Comparison of ENCODE assay signal across 23 cellular contexts in the genomic region with DNA sequence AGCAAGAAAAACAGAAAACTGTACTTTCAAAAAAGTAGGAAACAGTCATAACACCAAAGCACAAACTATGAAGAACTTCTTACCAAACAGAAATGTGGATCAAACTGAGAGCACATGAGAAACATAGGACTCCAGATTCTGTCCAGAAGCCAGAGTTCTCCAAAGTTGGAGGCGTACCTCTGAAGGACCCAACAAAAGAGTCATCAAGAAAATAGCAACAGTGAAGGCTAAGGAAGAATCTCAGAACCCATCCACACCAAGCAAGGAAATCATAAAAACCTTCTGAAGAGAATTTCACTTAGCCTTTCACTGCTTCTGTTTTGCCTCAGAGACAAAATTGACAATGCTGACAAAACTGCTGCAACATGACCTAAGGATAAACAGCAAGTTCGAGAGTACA. TPM values are rescaled to one million over a fixed set of nuclear protein-coding genes. Genes with fewer than 3 reads are reported as not detected.
A peak's percentile ranks its signal among the peaks of the same experiment; 100 is the strongest.
DNase-seq lines count a peak whose midpoint lies in the region; ATAC-seq and TF ChIP-seq lines count a peak whose summit lies in the region.
"Had no signal": no experiment of that assay in that cellular context is flagged by ENCODE, and none has a peak within 500 bp of the region (broad histone marks: within the 10 kb centered on the region; RNA-seq: fewer than 3 reads in every experiment).

No MANE protein-coding gene starts in this region.

- H3K36me3 ChIP-seq in endodermal cell (ENCODE audit: control insufficient read depth, insufficient read depth, low read length), result peaks cover 10% of the 10 kb centered on the region
- H3K36me3 ChIP-seq in thymus (ENCODE audit: control insufficient read depth, insufficient read depth), result peaks cover 2% of the 10 kb centered on the region
- H3K36me3 ChIP-seq in tibial artery, result no peaks in the 10 kb centered on the region

- ATAC-seq in stimulated activated naive CD8-positive, alpha-beta T cell treated with anti-CD3 and anti-CD28 coated beads, Interleukin-15, Interleukin-2, amounts not matched to agents 100 U/mL and 50 U/mL, for 24 hours, result no peak
- ATAC-seq in WTC11, result no peak
- no peak for ATAC-seq in SK-N-SH treated with all-trans-retinoic acid at 6 μM for 48 hours
- ATAC-seq: activated naive CD4-positive, alpha-beta T cell treated with anti-CD3 and anti-CD28 coated beads, Interleukin-2, amount 50 U/mL, for 72 hours; esophagus mucosa; left ventricle myocardium superior had no signal

- peaks cover 41% of the 10 kb centered on the region for H3K36me3 Mint-ChIP-seq in stimulated activated naive CD8-positive, alpha-beta T cell treated with anti-CD3 and anti-CD28 coated beads, Interleukin-15, Interleukin-2, amounts not matched to agents 100 ng/mL and 50 ng/mL, for 24 hours (ENCODE audit: low read depth)
- no peaks in the 10 kb centered on the region for H3K36me3 Mint-ChIP-seq in WTC11
- H3K36me3 Mint-ChIP-seq in endodermal cell (ENCODE audit: low read depth), result no peaks in the 10 kb centered on the region

- no peaks in the 10 kb centered on the region for H3K27me3 ChIP-seq in endodermal cell (ENCODE audit: control insufficient read depth, insufficient read depth, low read length, poor library complexity, severe bottlenecking)
- H3K27me3 ChIP-seq in thymus (ENCODE audit: control insufficient read depth, insufficient read depth), result no peaks in the 10 kb centered on the region
- no peaks in the 10 kb centered on the region for H3K27me3 ChIP-seq in tibial artery
- H3K27me3 ChIP-seq: testis had no signal

- DNase-seq in stimulated activated naive CD8-positive, alpha-beta T cell treated with anti-CD3 and anti-CD28 coated beads, Interleukin-15, Interleukin-2, amounts not matched to agents 100 U/mL and 50 U/mL, for 24 hours, result no peak
- DNase-seq in WTC11 (ENCODE audit: low spot score), result no peak
- no peak for DNase-seq in endodermal cell
- no peak for DNase-seq in CD1c-positive myeloid dendritic cell (ENCODE audit: extremely low spot score)
- DNase-seq in tibial artery, result no peak
- DNase-seq: activated CD4-positive, alpha-beta T cell treated with anti-CD3 and anti-CD28 coated beads, Interleukin-2, amount 50 U/mL, for 4 hours; DMS53; effector CD8-positive, alpha-beta T cell; foreskin melanocyte; GF-D8; left ventricle myocardium superior; NCI-H1092; NCI-H1930; NCI-H2227 treated with DMSO at 0.1 percent for 48 hours; nephron progenitor cell; OCI-M1; posterior cingulate gyrus; testis had no signal

- no peak for TF ChIP-seq CTCF in WTC11 (IDR thresholded peaks at IDR 0.05)
- TF ChIP-seq CTCF in endodermal cell (conservative IDR thresholded peaks at IDR 0.05), result no peak
- no peak for TF ChIP-seq CTCF in tibial artery (IDR thresholded peaks at IDR 0.05)

- H3K27me3 Mint-ChIP-seq in stimulated activated naive CD8-positive, alpha-beta T cell treated with anti-CD3 and anti-CD28 coated beads, Interleukin-15, Interleukin-2, amounts not matched to agents 100 ng/mL and 50 ng/mL, for 24 hours, result no peaks in the 10 kb centered on the region
- H3K27me3 Mint-ChIP-seq in WTC11 (ENCODE audit: low read depth) (no peaks in the 10 kb centered on the region), endodermal cell (ENCODE audit: insufficient read depth) (no peaks in the 10 kb centered on the region)

- peaks cover 82% of the 10 kb centered on the region for H3K4me1 Mint-ChIP-seq in stimulated activated naive CD8-positive, alpha-beta T cell treated with anti-CD3 and anti-CD28 coated beads, Interleukin-15, Interleukin-2, amounts not matched to agents 100 ng/mL and 50 ng/mL, for 24 hours (ENCODE audit: low read depth)
- H3K4me1 Mint-ChIP-seq in WTC11 (peaks cover 21% of the 10 kb centered on the region), endodermal cell (peaks cover 6% of the 10 kb centered on the region)

- peak overlapping the region; percentile 15 for H3K27ac Mint-ChIP-seq in stimulated activated naive CD8-positive, alpha-beta T cell treated with anti-CD3 and anti-CD28 coated beads, Interleukin-15, Interleukin-2, amounts not matched to agents 100 ng/mL and 50 ng/mL, for 24 hours
- H3K27ac Mint-ChIP-seq in WTC11 (peak overlapping the region; percentile 91), endodermal cell (no peak overlapping the region)
- H3K27ac Mint-ChIP-seq: nephron progenitor cell had no signal

- no peak overlapping the region for H3K4me3 Mint-ChIP-seq in stimulated activated naive CD8-positive, alpha-beta T cell treated with anti-CD3 and anti-CD28 coated beads, Interleukin-15, Interleukin-2, amounts not matched to agents 100 ng/mL and 50 ng/mL, for 24 hours
- no peak overlapping the region for H3K4me3 Mint-ChIP-seq in WTC11
- H3K4me3 Mint-ChIP-seq in endodermal cell, result no peak overlapping the region
- H3K4me3 Mint-ChIP-seq: nephron progenitor cell had no signal

- no peak overlapping the region for H3K9ac ChIP-seq in endodermal cell (ENCODE audit: extremely low read depth, low read length, poor library complexity, severe bottlenecking)

- H3K9me3 Mint-ChIP-seq in stimulated activated naive CD8-positive, alpha-beta T cell treated with anti-CD3 and anti-CD28 coated beads, Interleukin-15, Interleukin-2, amounts not matched to agents 100 ng/mL and 50 ng/mL, for 24 hours, result no peaks in the 10 kb centered on the region
- H3K9me3 Mint-ChIP-seq in WTC11 (no peaks in the 10 kb centered on the region), endodermal cell (no peaks in the 10 kb centered on the region)
- H3K9me3 Mint-ChIP-seq: activated naive CD4-positive, alpha-beta T cell treated with anti-CD3 and anti-CD28 coated beads, Interleukin-2, amount 50 U/mL, for 72 hours; nephron progenitor cell had no signal

- intact Hi-C loops in tibial artery (cut with DNase I; ENCODE audit: low total_unique reads), result no loop called here

- H3K9me3 ChIP-seq in endodermal cell (ENCODE audit: control insufficient read depth, low read length) (no peaks in the 10 kb centered on the region), thymus (ENCODE audit: control insufficient read depth) (no peaks in the 10 kb centered on the region), tibial artery (no peaks in the 10 kb centered on the region)
- H3K9me3 ChIP-seq: testis had no signal

- H3K4me1 ChIP-seq in endodermal cell (ENCODE audit: control insufficient read depth, insufficient read depth, low read length), result no peaks in the 10 kb centered on the region
- peaks cover 2% of the 10 kb centered on the region for H3K4me1 ChIP-seq in thymus (ENCODE audit: control insufficient read depth, insufficient read depth, low read length)
- H3K4me1 ChIP-seq in tibial artery, result no peaks in the 10 kb centered on the region
- H3K4me1 ChIP-seq: testis had no signal

- 96 to 100% methylated on average over 1 to 2 of the region's 2 CpGs for WGBS in endodermal cell (ENCODE audit: insufficient coverage in 1 of 2, insufficient read length in 1 of 2), 2 experiments
- WGBS in thymus, result 99% methylated on average over 2 of the region's 2 CpGs

- no peak overlapping the region for H3K4me3 ChIP-seq in endodermal cell (ENCODE audit: low read length)
- no peak overlapping the region for H3K4me3 ChIP-seq in thymus (ENCODE audit: low read length)
- H3K4me3 ChIP-seq in tibial artery, result no peak overlapping the region
- H3K4me3 ChIP-seq: testis had no signal

- POLR2A ChIA-PET in WTC11 (lab: Charles Lee), result no interaction called here

- H3K27ac ChIP-seq in endodermal cell (ENCODE audit: low read depth, low read length) (peak overlapping the region; percentile 1), thymus (ENCODE audit: low read depth) (peak overlapping the region; percentile 32), tibial artery (no peak overlapping the region)
- H3K27ac ChIP-seq: testis had no signal

- CTCF ChIA-PET in WTC11 (lab: Charles Lee), result no interaction called here

TF ChIP-seq in WTC11, 78 proteins besides CTCF, POLR2A, EP300 and RAD21 (continues in another document):
- no peak for TF ChIP-seq ZNF263 (CRISPR knock-in tag; IDR thresholded peaks at IDR 0.05; ENCODE audit: low read depth)

TF ChIP-seq in SK-N-SH treated with all-trans-retinoic acid at 6 μM for 48 hours, 23 proteins besides CTCF, POLR2A, EP300 and RAD21 (continues in another document):
- TF ChIP-seq TCF4 (CRISPR knock-in tag; IDR thresholded peaks at IDR 0.05; ENCODE audit: borderline replicate concordance), result no peak
- TF ChIP-seq ZC3H10 (CRISPR knock-in tag; IDR thresholded peaks at IDR 0.05), result no peak
- TF ChIP-seq PPARA (CRISPR knock-in tag; IDR thresholded peaks at IDR 0.05; ENCODE audit: borderline replicate concordance), result no peak
- TF ChIP-seq ZFP30 (CRISPR knock-in tag; IDR thresholded peaks at IDR 0.05), result no peak
- TF ChIP-seq, protein P1, sequence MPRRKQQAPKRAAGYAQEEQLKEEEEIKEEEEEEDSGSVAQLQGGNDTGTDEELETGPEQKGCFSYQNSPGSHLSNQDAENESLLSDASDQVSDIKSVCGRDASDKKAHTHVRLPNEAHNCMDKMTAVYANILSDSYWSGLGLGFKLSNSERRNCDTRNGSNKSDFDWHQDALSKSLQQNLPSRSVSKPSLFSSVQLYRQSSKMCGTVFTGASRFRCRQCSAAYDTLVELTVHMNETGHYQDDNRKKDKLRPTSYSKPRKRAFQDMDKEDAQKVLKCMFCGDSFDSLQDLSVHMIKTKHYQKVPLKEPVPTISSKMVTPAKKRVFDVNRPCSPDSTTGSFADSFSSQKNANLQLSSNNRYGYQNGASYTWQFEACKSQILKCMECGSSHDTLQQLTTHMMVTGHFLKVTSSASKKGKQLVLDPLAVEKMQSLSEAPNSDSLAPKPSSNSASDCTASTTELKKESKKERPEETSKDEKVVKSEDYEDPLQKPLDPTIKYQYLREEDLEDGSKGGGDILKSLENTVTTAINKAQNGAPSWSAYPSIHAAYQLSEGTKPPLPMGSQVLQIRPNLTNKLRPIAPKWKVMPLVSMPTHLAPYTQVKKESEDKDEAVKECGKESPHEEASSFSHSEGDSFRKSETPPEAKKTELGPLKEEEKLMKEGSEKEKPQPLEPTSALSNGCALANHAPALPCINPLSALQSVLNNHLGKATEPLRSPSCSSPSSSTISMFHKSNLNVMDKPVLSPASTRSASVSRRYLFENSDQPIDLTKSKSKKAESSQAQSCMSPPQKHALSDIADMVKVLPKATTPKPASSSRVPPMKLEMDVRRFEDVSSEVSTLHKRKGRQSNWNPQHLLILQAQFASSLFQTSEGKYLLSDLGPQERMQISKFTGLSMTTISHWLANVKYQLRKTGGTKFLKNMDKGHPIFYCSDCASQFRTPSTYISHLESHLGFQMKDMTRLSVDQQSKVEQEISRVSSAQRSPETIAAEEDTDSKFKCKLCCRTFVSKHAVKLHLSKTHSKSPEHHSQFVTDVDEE (CRISPR knock-in tag; IDR thresholded peaks at IDR 0.05), result no peak
- TF ChIP-seq SNAI2 (CRISPR knock-in tag; IDR thresholded peaks at IDR 0.05), result no peak

RNA-seq across cellular contexts. Expression of gene HBS1L, which starts 29.4 kb away (rescaled TPM):
- total RNA-seq in WTC11 (2021) (86.0 to 95.4 TPM (median 91.0 TPM) in 3 replicates), endodermal cell (100 to 1,000 TPM; 106 to 122 TPM)
- 74.7 TPM for polyA plus RNA-seq in endodermal cell (2013, experiment 1 of 2)
- 67.1 TPM for polyA plus RNA-seq in endodermal cell (2013, experiment 2 of 2)
- polyA plus RNA-seq in thymus, result 49.4 TPM

Comparison
In these comparisons a context has a peak if more than half of its experiments do, and no peak if none do; other contexts are left out.
1. H3K27ac ChIP-seq: peak in endodermal cell (single experiment) and thymus (single experiment); none in tibial artery (0 of 2).